8 cellular contexts compared by ENCODE assay signal in the genomic region with DNA sequence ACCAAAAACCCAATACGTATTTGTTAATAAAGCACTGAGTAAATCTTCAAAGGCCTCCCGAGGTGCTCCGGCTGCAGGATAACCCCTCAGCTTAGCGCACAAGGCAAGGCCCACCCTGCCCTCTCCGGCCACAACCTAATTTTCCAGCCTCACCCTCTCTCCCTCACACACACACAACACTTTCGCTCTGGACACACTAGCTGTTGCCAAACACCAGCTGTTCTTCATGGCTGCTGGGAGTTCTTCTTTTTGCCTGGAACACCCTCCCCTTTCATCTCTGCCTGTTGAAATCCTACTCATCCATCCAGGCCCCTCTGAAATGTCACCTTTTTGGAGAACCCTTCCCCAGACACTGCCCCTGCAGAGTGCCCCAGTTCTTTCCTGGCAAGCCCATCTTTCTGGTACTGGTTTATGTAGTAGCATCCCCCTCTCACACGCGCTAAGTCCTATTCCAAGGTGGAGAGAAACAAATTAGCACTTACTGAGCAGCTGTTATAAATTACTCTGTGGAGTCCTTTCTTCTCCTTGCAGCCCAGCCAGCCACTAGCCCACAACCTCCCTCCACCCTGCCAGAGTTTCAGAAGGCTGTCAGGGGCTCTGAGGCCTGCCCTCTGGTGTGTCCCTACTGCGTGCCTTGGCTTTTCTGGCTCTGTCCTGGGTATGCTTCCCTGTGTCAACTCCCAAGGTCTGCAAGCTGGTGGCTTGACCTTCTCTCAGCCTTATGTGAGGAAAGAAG. TPM values are rescaled to one million over a fixed set of nuclear protein-coding genes. Genes with fewer than 3 reads are reported as not detected.
DNase-seq lines count a peak whose midpoint lies in the region; ATAC-seq and TF ChIP-seq lines count a peak whose summit lies in the region.

No MANE protein-coding gene starts in this region.

- H3K4me3 Mint-ChIP-seq in activated T-cell treated with anti-CD3 and anti-CD28 coated beads, Interleukin-2, amount 50 U/mL, for 72 hours: peak overlapping the region; percentile 80 to 91
- peak overlapping the region; percentile 75 for H3K4me3 Mint-ChIP-seq in type B pancreatic cell

- no peak for TF ChIP-seq CTCF in AG09309 (IDR thresholded peaks at IDR 0.05; ENCODE audit: control insufficient read depth, insufficient read depth, low read depth, low read length, missing control alignments)
- TF ChIP-seq CTCF in right lobe of liver (IDR thresholded peaks at IDR 0.05): no peak
- no peak for TF ChIP-seq CTCF in type B pancreatic cell (conservative IDR thresholded peaks at IDR 0.05)

- no peaks in the 10 kb centered on the region for H3K27me3 ChIP-seq in right lobe of liver
- peaks cover 7% of the 10 kb centered on the region for H3K27me3 ChIP-seq in H7 (ENCODE audit: control insufficient read depth, insufficient read depth, low read length)

- peak overlapping the region; percentile 50 to 63 (median 56) for H3K27ac ChIP-seq in right lobe of liver

- no peaks in the 10 kb centered on the region for H3K36me3 ChIP-seq in right lobe of liver
- H3K36me3 ChIP-seq in H7 (replicated peaks; ENCODE audit: control insufficient read depth, insufficient read depth, low read length): no peaks in the 10 kb centered on the region

- H3K36me3 Mint-ChIP-seq in activated T-cell treated with anti-CD3 and anti-CD28 coated beads, Interleukin-2, amount 50 U/mL, for 72 hours (ENCODE audit: insufficient read depth in 2 of 2): peaks cover 3% of the 10 kb centered on the region in 2 donors
- H3K36me3 Mint-ChIP-seq in type B pancreatic cell: peaks cover 14% of the 10 kb centered on the region

- no peaks in the 10 kb centered on the region for H3K9me3 Mint-ChIP-seq in activated T-cell treated with anti-CD3 and anti-CD28 coated beads, Interleukin-2, amount 50 U/mL, for 72 hours
- no peaks in the 10 kb centered on the region for H3K9me3 Mint-ChIP-seq in type B pancreatic cell

- ATAC-seq in HG03460 (IDR thresholded peaks at IDR 0.05; ENCODE audit: unreplicated experiment) (peak; percentile 1), right lobe of liver (no peak)
- ATAC-seq in activated T-cell treated with anti-CD3 and anti-CD28 coated beads, Interleukin-2, amount 50 U/mL, for 72 hours (replicated peaks in 1 of 2): no peak

- peaks cover 0 to 26% (median 14%) of the 10 kb centered on the region in 4 donors for H3K4me1 ChIP-seq in right lobe of liver

- no peaks in the 10 kb centered on the region for H3K9me3 ChIP-seq in right lobe of liver

- H3K27me3 Mint-ChIP-seq in activated T-cell treated with anti-CD3 and anti-CD28 coated beads, Interleukin-2, amount 50 U/mL, for 72 hours (ENCODE audit: low read depth): no peaks in the 10 kb centered on the region
- peaks cover 47% of the 10 kb centered on the region for H3K27me3 Mint-ChIP-seq in type B pancreatic cell

- peak overlapping the region; percentile 92 for H3K27ac Mint-ChIP-seq in activated T-cell treated with anti-CD3 and anti-CD28 coated beads, Interleukin-2, amount 50 U/mL, for 72 hours
- peak overlapping the region; percentile 26 for H3K27ac Mint-ChIP-seq in type B pancreatic cell

- TF ChIP-seq POLR2A in right lobe of liver (IDR thresholded peaks at IDR 0.05): no peak

- WGBS in right lobe of liver (ENCODE audit: insufficient coverage, low coverage, low lambda C conversion rate, missing lambda C conversion rate): 66% methylated on average over 8 of the region's 9 CpGs

- peak overlapping the region; percentile 58 for H3K4me3 ChIP-seq in AG09309 (ENCODE audit: control insufficient read depth, low read depth, low read length)
- H3K4me3 ChIP-seq in right lobe of liver: peak overlapping the region; percentile 40 to 51 (median 42)
- no peak overlapping the region for H3K4me3 ChIP-seq in H7 (ENCODE audit: insufficient read depth, low read depth, low read length)

- H3K4me1 Mint-ChIP-seq in activated T-cell treated with anti-CD3 and anti-CD28 coated beads, Interleukin-2, amount 50 U/mL, for 72 hours (ENCODE audit: low read depth): peaks cover 48% of the 10 kb centered on the region
- peaks cover 12% of the 10 kb centered on the region for H3K4me1 Mint-ChIP-seq in type B pancreatic cell (ENCODE audit: unreplicated experiment)

- intact Hi-C loops in right lobe of liver (cut with DNase I): no loop called here

- DNase-seq in AG09309 (ENCODE audit: low read depth) (no peak), right lobe of liver (no peak), type B pancreatic cell (ENCODE audit: extremely low spot score, unreplicated experiment) (peak; percentile 53), H7 (no peak), hippocampal formation (lab: John Stamatoyannopoulos, UW) (no peak), NCI-H2081 treated with DMSO at 0.1 percent for 48 hours (lab: John Stamatoyannopoulos, UW) (no peak)
- DNase-seq in activated T-cell treated with anti-CD3 and anti-CD28 coated beads, Interleukin-2, amount 50 U/mL, for 72 hours: peak in 1 of 2 donors; percentile 19

RNA-seq across cellular contexts. Expression of gene CRACR2A, which starts 0.8 kb away (rescaled TPM):
- 10 to 100 TPM; 20.0 to 25.5 TPM for total RNA-seq in activated T-cell treated with anti-CD3 and anti-CD28 coated beads, Interleukin-2, amount 50 U/mL, for 72 hours
- total RNA-seq in right lobe of liver (1 to 10 TPM in 3 of 6 experiments, under 1 TPM in 3; 0.43 to 1.5 (median 0.91) TPM), type B pancreatic cell (ENCODE audit: low replicate concordance) (1.9 and 2.7 TPM in 2 replicates)
- 1.3 and 2.0 TPM in 2 replicates for total RNA-seq in H7 (2014; rRNA removed; shearing (Covaris generic))
